In the genomic region with DNA sequence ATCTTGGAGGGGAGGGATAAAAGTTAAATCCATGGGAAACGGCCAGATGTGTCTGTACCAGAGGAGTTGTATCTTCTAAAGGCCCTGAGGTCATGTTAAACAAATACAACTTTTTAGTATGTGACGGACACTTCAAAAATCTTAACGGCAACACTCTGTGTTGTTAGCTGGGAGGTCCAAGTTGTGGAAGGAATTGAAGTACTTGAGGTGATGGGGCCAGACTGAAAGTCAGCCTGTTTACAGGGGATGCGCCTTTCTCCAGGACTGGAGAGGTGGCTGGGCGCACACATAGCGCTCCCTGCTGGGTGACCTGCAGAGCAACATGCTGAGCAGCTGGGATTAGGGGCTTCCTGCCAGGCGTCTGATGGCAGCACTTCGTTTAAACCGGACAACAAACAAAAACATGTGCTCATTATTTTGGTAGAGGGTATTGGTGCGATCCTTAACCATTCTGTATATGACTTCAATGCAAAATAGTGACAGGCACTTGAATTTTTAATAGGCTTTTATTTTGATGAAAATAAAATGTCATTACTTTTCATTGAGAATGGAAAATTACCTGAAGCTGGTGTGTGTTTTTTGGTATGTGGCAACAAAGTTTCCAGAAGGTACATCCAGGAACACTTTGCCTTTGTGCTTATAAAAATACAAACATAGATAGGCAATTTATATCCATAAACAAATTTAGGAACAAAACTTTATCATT, we compare ENCODE assay signal across 8 cellular contexts.
A peak's percentile ranks its signal among the peaks of the same experiment; 100 is the strongest.
DNase-seq lines count a peak whose midpoint lies in the region; ATAC-seq and TF ChIP-seq lines count a peak whose summit lies in the region.

No MANE protein-coding gene starts in this region.

- H3K9me3 Mint-ChIP-seq in central memory CD8-positive, alpha-beta T cell: no peaks in the 10 kb centered on the region

- H3K36me3 ChIP-seq in DND-41 (ENCODE audit: insufficient read depth, low read length): peaks cover 90% of the 10 kb centered on the region

- H3K27me3 ChIP-seq in DND-41 (ENCODE audit: insufficient read depth, low read length, poor library complexity): no peaks in the 10 kb centered on the region

- peak; percentile 91 for ATAC-seq in DND-41 (ENCODE audit: insufficient read depth, low read depth)
- peak; percentile 77 for ATAC-seq in GM19467 (IDR thresholded peaks at IDR 0.05; ENCODE audit: unreplicated experiment)
- ATAC-seq in central memory CD8-positive, alpha-beta T cell (replicated peaks; ENCODE audit: extremely low read depth, poor library complexity, severe bottlenecking): no peak
- ATAC-seq in left colon: peak; percentile 36
- ATAC-seq in HG03025 (IDR thresholded peaks at IDR 0.05; ENCODE audit: low FRiP score, unreplicated experiment): no peak

- H3K4me3 Mint-ChIP-seq in central memory CD8-positive, alpha-beta T cell: no peak overlapping the region

- no peaks in the 10 kb centered on the region for H3K27me3 Mint-ChIP-seq in central memory CD8-positive, alpha-beta T cell

- peaks cover 19% of the 10 kb centered on the region for H3K36me3 Mint-ChIP-seq in central memory CD8-positive, alpha-beta T cell (ENCODE audit: insufficient read depth)

- H3K4me1 Mint-ChIP-seq in central memory CD8-positive, alpha-beta T cell: peaks cover 19% of the 10 kb centered on the region

- no peaks in the 10 kb centered on the region for H3K9me3 ChIP-seq in DND-41 (ENCODE audit: insufficient read depth, low read length, severe bottlenecking)

- no peak overlapping the region for H3K9ac ChIP-seq in DND-41 (ENCODE audit: low read depth, low read length)

- no peak overlapping the region for H3K4me2 ChIP-seq in DND-41 (ENCODE audit: insufficient read depth, low read length)

- no peak overlapping the region for H2AFZ ChIP-seq in DND-41 (ENCODE audit: low read depth, low read length)

- DNase-seq in DND-41 (peak; percentile 60), HK-2 (ENCODE audit: unreplicated experiment) (peak; percentile 14), RKO (ENCODE audit: low spot score) (peak; percentile 4), left colon (no peak)
- no peak for DNase-seq in central memory CD8-positive, alpha-beta T cell (ENCODE audit: low spot score in 2 of 2)
- DNase-seq in stimulated activated CD8-positive, alpha-beta memory T cell treated with anti-CD3 and anti-CD28 coated beads, Interleukin-15, amount 100 ng/mL, for 48 hours (ENCODE audit: low read depth in 2 of 2): peak; percentile 12 to 32

- peak overlapping the region; percentile 19 for H3K27ac Mint-ChIP-seq in central memory CD8-positive, alpha-beta T cell (ENCODE audit: low read depth)

- intact Hi-C loops in left colon (cut with DNase I, micrococcal nuclease): no loop called here

- H3K4me1 ChIP-seq in DND-41 (ENCODE audit: insufficient read depth, low read length): peaks cover 3% of the 10 kb centered on the region; the same call in 1 of the 2 replicates

- TF ChIP-seq CTCF in DND-41 (IDR thresholded peaks at IDR 0.05; ENCODE audit: borderline replicate concordance, extremely low read depth, low read length, poor library complexity, severe bottlenecking): peak; percentile 84

- no peak overlapping the region for H3K27ac ChIP-seq in DND-41 (ENCODE audit: low read length)

- no peak overlapping the region for H3K4me3 ChIP-seq in DND-41 (ENCODE audit: low read depth in 1 of 2, low read length in 2 of 2)

- peaks cover 9% of the 10 kb centered on the region; the same call in 1 of the 2 replicates for H4K20me1 ChIP-seq in DND-41 (ENCODE audit: insufficient read depth, low read length)

- H3K79me2 ChIP-seq in DND-41 (ENCODE audit: insufficient read depth, low read length): no peaks in the 10 kb centered on the region

Comparison
In these comparisons a context has a peak if more than half of its experiments do, and no peak if none do; other contexts are left out.
1. ATAC-seq: peak in DND-41 (single experiment), GM19467 (single experiment) and left colon (single experiment); none in central memory CD8-positive, alpha-beta T cell (single experiment) and HG03025 (single experiment).
2. DNase-seq: peak in DND-41 (single experiment), HK-2 (single experiment), RKO (single experiment) and stimulated activated CD8-positive, alpha-beta memory T cell treated with anti-CD3 and anti-CD28 coated beads, Interleukin-15, amount 100 ng/mL, for 48 hours (2 of 2); none in central memory CD8-positive, alpha-beta T cell (0 of 2) and left colon (0 of 2).